Comparison of ENCODE assay signal across 12 cellular contexts in the genomic region with DNA sequence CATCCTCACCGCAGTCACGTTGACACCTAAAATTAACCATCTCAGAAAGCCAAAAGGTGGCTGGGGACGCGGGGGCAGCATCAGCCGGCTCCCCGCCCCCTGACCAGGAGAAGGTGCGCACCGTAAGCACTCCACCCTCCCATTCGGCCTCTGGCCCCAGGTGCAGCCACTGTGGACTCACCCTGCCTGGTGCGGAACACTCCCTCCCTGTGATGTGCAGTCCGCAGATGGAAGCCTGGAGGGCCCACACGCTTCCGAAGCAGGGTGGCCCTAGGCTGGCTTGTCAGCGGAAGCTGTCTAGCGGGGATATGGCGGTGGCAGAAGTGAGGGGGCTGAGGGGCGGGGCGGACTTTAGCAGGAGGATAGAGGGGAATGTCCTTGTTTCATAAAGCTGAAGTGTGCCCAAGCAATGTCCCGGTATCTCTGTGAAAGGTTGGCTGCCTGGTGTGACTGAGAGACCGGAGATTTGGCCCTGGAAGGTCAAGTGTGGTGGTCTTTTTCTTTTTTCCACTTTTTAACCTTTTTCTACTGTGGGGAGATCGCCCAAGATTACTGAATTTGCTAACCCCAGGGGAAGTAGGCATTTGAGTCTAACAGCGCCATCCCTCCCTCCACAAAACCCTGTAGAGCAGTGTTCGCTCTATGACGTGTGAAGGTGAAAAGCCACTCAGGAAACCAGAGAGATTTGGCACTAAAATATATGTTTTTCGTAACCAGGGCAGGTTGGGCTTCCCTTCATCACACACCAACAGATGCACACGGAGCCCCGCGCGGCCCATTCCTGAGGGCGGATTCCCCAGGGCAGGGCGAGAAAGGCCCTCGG.
A peak's percentile ranks its signal among the peaks of the same experiment; 100 is the strongest.
DNase-seq lines count a peak whose midpoint lies in the region; ATAC-seq and TF ChIP-seq lines count a peak whose summit lies in the region.
"Had no signal": no experiment of that assay in that cellular context is flagged by ENCODE, and none has a peak within 500 bp of the region (broad histone marks: within the 10 kb centered on the region; RNA-seq: fewer than 3 reads in every experiment).

No MANE protein-coding gene starts in this region.

- TF ChIP-seq CTCF in glutamatergic neuron (IDR thresholded peaks at IDR 0.05; ENCODE audit: partially characterized antibody, unreplicated experiment) (no peak), psoas muscle (IDR thresholded peaks at IDR 0.05) (no peak)

- H3K4me1 ChIP-seq in ES-I3 (ENCODE audit: insufficient read depth, low read length) (peaks cover 4% of the 10 kb centered on the region; the same call in 1 of the 2 replicates), Karpas-422 (ENCODE audit: low read length) (peaks cover 11% of the 10 kb centered on the region), psoas muscle (peaks cover 16% of the 10 kb centered on the region)

- H3K27ac Mint-ChIP-seq in glutamatergic neuron (ENCODE audit: unreplicated experiment) = no peak overlapping the region
- H3K27ac Mint-ChIP-seq: CD4-positive, CD25-positive, alpha-beta regulatory T cell had no signal

- H3K9ac ChIP-seq in ES-I3 (ENCODE audit: low read depth, low read length) = peak overlapping the region; percentile 41; the same call in 1 of the 2 replicates
- H3K9ac ChIP-seq in Karpas-422 (ENCODE audit: low read length) = peak overlapping the region; percentile 38; the same call in 1 of the 2 replicates

- peaks cover 4% of the 10 kb centered on the region for H3K9me3 Mint-ChIP-seq in glutamatergic neuron (ENCODE audit: unreplicated experiment)

- ATAC-seq in psoas muscle (no peak), HG03025 (IDR thresholded peaks at IDR 0.05; ENCODE audit: low FRiP score, unreplicated experiment) (no peak), HG03460 (IDR thresholded peaks at IDR 0.05; ENCODE audit: unreplicated experiment) (no peak)

- H3K9me3 ChIP-seq in ES-I3 (ENCODE audit: control insufficient read depth, insufficient read depth, low read length) = no peaks in the 10 kb centered on the region
- no peaks in the 10 kb centered on the region for H3K9me3 ChIP-seq in Karpas-422 (ENCODE audit: low read length)
- no peaks in the 10 kb centered on the region for H3K9me3 ChIP-seq in psoas muscle
- H3K9me3 ChIP-seq: body of pancreas, MG63, prostate gland had no signal

- H2AFZ ChIP-seq in Karpas-422 (ENCODE audit: low read length) = peak overlapping the region; percentile 93

- intact Hi-C loops in psoas muscle (cut with DNase I) = loop anchor here (2.0 to 10.0 kb wide), 6 partner anchors 75 to 638 kb away; a partner anchor contains a TSS

- H3K27me3 ChIP-seq in Karpas-422 (ENCODE audit: low read length) (no peaks in the 10 kb centered on the region), psoas muscle (ENCODE audit: insufficient read depth in 3 of 3, low read length in 2 of 3) (no peaks in the 10 kb centered on the region)
- H3K27me3 ChIP-seq: body of pancreas, MG63 had no signal

- H3K36me3 ChIP-seq in ES-I3 (ENCODE audit: insufficient read depth, low read length) (no peaks in the 10 kb centered on the region), Karpas-422 (ENCODE audit: insufficient read depth, low read length) (no peaks in the 10 kb centered on the region), psoas muscle (ENCODE audit: insufficient read depth in 1 of 2, low read depth in 1 of 2) (no peaks in the 10 kb centered on the region)
- H3K36me3 ChIP-seq: MG63, prostate gland had no signal

- H3K36me3 Mint-ChIP-seq in glutamatergic neuron (ENCODE audit: unreplicated experiment) = no peaks in the 10 kb centered on the region
- H3K36me3 Mint-ChIP-seq: CD4-positive, CD25-positive, alpha-beta regulatory T cell had no signal

- peaks cover 7% of the 10 kb centered on the region for H3K4me1 Mint-ChIP-seq in glutamatergic neuron (ENCODE audit: low read depth, unreplicated experiment)

- H3K9me2 ChIP-seq in Karpas-422 (replicated peaks; ENCODE audit: insufficient read depth, low read length) = no peaks in the 10 kb centered on the region

- WGBS in psoas muscle, 3 donors = 91 to 93% (median 92%) methylated on average over 32 of the region's 32 CpGs

- peak overlapping the region; percentile 52; the same call in 1 of the 2 replicates for H3K4me3 ChIP-seq in Karpas-422 (ENCODE audit: low read length)
- peak overlapping the region; percentile 60 for H3K4me3 ChIP-seq in psoas muscle
- H3K4me3 ChIP-seq: body of pancreas, MG63 had no signal

- H3K27me3 Mint-ChIP-seq in glutamatergic neuron (ENCODE audit: unreplicated experiment) = no peaks in the 10 kb centered on the region

- no peak overlapping the region for H3K27ac ChIP-seq in Karpas-422 (ENCODE audit: low read length)
- H3K27ac ChIP-seq in psoas muscle = no peak overlapping the region
- H3K27ac ChIP-seq: prostate gland had no signal

- H4K20me1 ChIP-seq in Karpas-422 (ENCODE audit: insufficient read depth, low read depth, low read length) = no peaks in the 10 kb centered on the region

- no peaks in the 10 kb centered on the region for H3K79me2 ChIP-seq in Karpas-422 (ENCODE audit: low read length)

- DNase-seq in Karpas-422 (no peak), glutamatergic neuron (no peak), psoas muscle (no peak), GDM1 (lab: John Stamatoyannopoulos, UW) (no peak), dermis blood vessel endothelial cell (no peak)

- peak overlapping the region; percentile 58 for H3K4me2 ChIP-seq in Karpas-422 (ENCODE audit: low read depth, low read length, poor library complexity, severe bottlenecking)

- H3K4me3 Mint-ChIP-seq in glutamatergic neuron (ENCODE audit: unreplicated experiment) = peak overlapping the region; percentile 71
- H3K4me3 Mint-ChIP-seq: CD4-positive, CD25-positive, alpha-beta regulatory T cell had no signal
